8 cellular contexts compared by ENCODE assay signal in genomic region chr3:44861412-44862220, GRCh38. TPM values are rescaled to one million over a fixed set of nuclear protein-coding genes. Genes with fewer than 3 reads are reported as not detected.
DNase-seq lines count a peak whose midpoint lies in the region; TF ChIP-seq lines count a peak whose summit lies in the region.

TMEM42 (plus strand) TSS chr3:44861912; CDS start chr3:44861925, 13 bp downstream.

- peak within 1 kb of the TSS; percentile 69 for H3K4me3 ChIP-seq in GM12864 (ENCODE audit: low read depth, low read length)
- H3K4me3 ChIP-seq in left ventricle myocardium inferior: peak within 1 kb of the TSS; percentile 78
- peak within 1 kb of the TSS; percentile 74 to 84 for H3K4me3 ChIP-seq in prostate gland

- peaks cover 40% of the 10 kb centered on the region for H3K4me1 ChIP-seq in left ventricle myocardium inferior
- H3K4me1 ChIP-seq in prostate gland (replicated peaks): peaks cover 6% of the 10 kb centered on the region

- H3K4me1 Mint-ChIP-seq in HFFc6 (ENCODE audit: low read depth): peaks cover 25% of the 10 kb centered on the region

- H3K36me3 Mint-ChIP-seq in HFFc6 (ENCODE audit: low read depth): peaks cover 6% of the 10 kb centered on the region; the same call in 1 of the 2 replicates

- WGBS in prostate gland: 3% methylated on average over 69 of the region's 90 CpGs

- no peaks in the 10 kb centered on the region for H3K27me3 ChIP-seq in left ventricle myocardium inferior (ENCODE audit: low read depth)
- H3K27me3 ChIP-seq in prostate gland (replicated peaks; ENCODE audit: insufficient read depth): no peaks in the 10 kb centered on the region

- peak within 1 kb of the TSS; percentile 95 for H3K27ac ChIP-seq in left ventricle myocardium inferior (replicated peaks)
- H3K27ac ChIP-seq in prostate gland: peak within 1 kb of the TSS; percentile 79 to 86

- peak within 1 kb of the TSS; percentile 93 for H3K27ac Mint-ChIP-seq in HFFc6

- H3K9me3 ChIP-seq in left ventricle myocardium inferior (replicated peaks) (peaks cover 5% of the 10 kb centered on the region), prostate gland (no peaks in the 10 kb centered on the region)

- intact Hi-C loops in T-helper 1 cell treated with Interleukin-12 subunit alpha and Interleukin-12 subunit beta and Interleukin-4 antibody, amounts not matched to agents 30 ng/mL and 1 ng/mL, for 36 hours (cut with micrococcal nuclease): loop anchor here (1.0 to 10.0 kb wide), 10 partner anchors 100 to 1169 kb away; partner anchors contain the start of genes ABHD5, EXOSC7, KIAA1143 and KIF15
- intact Hi-C loops in left ventricle myocardium inferior (cut with micrococcal nuclease): no loop called here
- intact Hi-C loops in prostate gland (cut with DNase I): loop anchor here (10.0 kb wide), 1 partner anchor 97 kb away; the partner anchor contains the start of genes KIAA1143 and KIF15

- TF ChIP-seq POLR2A in prostate gland (IDR thresholded peaks at IDR 0.05): peak; percentile 86

- H3K9me3 Mint-ChIP-seq in HFFc6: no peaks in the 10 kb centered on the region

- H3K27me3 Mint-ChIP-seq in HFFc6 (ENCODE audit: insufficient read depth): no peaks in the 10 kb centered on the region; the same call in 1 of the 2 replicates

- TF ChIP-seq CTCF in GM12864 (IDR thresholded peaks at IDR 0.05; ENCODE audit: low read depth, low read length, missing control alignments): peak; percentile 16
- no peak; the same call in 1 of the 2 replicates for TF ChIP-seq CTCF in HFFc6 (IDR thresholded peaks at IDR 0.05)
- TF ChIP-seq CTCF in left ventricle myocardium inferior (IDR thresholded peaks at IDR 0.05; ENCODE audit: borderline replicate concordance): peak; percentile 49
- TF ChIP-seq CTCF in prostate gland (IDR thresholded peaks at IDR 0.05): peak in 2 of 4 experiments; percentile 25 to 33

- H3K36me3 ChIP-seq in left ventricle myocardium inferior: no peaks in the 10 kb centered on the region
- H3K36me3 ChIP-seq in prostate gland: no peaks in the 10 kb centered on the region

- H3K4me3 Mint-ChIP-seq in HFFc6: peak within 1 kb of the TSS; percentile 95

- DNase-seq in GM12864 (ENCODE audit: low read depth) (peak; percentile 64), HFFc6 (peak; percentile 80), NCI-H1092 (lab: John Stamatoyannopoulos, UW) (peak; percentile 87), amygdala (lab: John Stamatoyannopoulos, UW) (peak; percentile 57 to 95 (median 86)), left ventricle myocardium inferior (peak; percentile 91), prostate gland (ENCODE audit: low spot score) (peak; percentile 87), ureter (ENCODE audit: low spot score) (peak; percentile 91)

RNA-seq across cellular contexts. Expression of gene TMEM42, which starts in this region (rescaled TPM):
- 10 to 100 TPM; 13.9 to 19.9 (median 16.7) TPM for total RNA-seq in HFFc6 (2021; fragmentation: NEBNext Ultra II Directional; extraction: Animal tissue kit (Norgen Biotek cat#: 25700))
- 10.5 and 11.1 TPM in 2 replicates for total RNA-seq in T-helper 1 cell treated with Interleukin-12 subunit alpha and Interleukin-12 subunit beta and Interleukin-4 antibody, amounts not matched to agents 30 ng/mL and 1 ng/mL, for 36 hours
- 10.8 TPM for total RNA-seq in left ventricle myocardium inferior
- 10 to 100 TPM; 19.1 to 27.1 TPM for total RNA-seq in prostate gland
- 13.1 TPM for total RNA-seq in ureter

Comparison
In these comparisons a context has a peak if more than half of its experiments do, and no peak if none do; other contexts are left out.
1. Peak in every context shown above with its lines: DNase-seq, H3K4me3 ChIP-seq and H3K27ac ChIP-seq.